19 cellular contexts compared by ENCODE assay signal in the genomic region with DNA sequence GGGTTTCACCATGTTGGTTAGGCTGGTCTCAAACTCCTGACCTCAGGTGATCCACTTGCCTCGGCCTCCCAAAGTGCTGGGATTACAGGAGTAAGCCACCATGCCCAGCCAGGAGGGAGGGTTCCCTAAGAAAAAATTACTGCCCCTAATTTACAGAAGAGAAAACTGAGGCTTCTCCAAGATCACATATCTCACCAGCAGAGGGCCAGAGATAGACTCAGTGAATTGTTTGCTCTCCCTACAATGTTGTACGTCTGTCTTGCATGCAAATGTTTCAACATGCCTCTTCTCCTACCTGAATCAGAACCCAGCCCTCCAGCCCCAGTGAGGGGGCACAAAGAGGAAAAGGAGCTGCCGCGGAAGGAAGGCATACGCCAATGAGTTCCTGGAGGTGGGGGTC. TPM values are rescaled to one million over a fixed set of nuclear protein-coding genes. Genes with fewer than 3 reads are reported as not detected.
DNase-seq lines count a peak whose midpoint lies in the region; TF ChIP-seq lines count a peak whose summit lies in the region.
"Had no signal": no experiment of that assay in that cellular context is flagged by ENCODE, and none has a peak within 500 bp of the region (broad histone marks: within the 10 kb centered on the region; RNA-seq: fewer than 3 reads in every experiment).

No MANE protein-coding gene starts in this region.

- H3K36me3 ChIP-seq in SU-DHL-6 (ENCODE audit: low read length) (no peaks in the 10 kb centered on the region), osteoblast (ENCODE audit: insufficient read depth, low read length) (no peaks in the 10 kb centered on the region), vagina (no peaks in the 10 kb centered on the region)
- H3K36me3 ChIP-seq: MG63, tibial nerve had no signal

- no peak for TF ChIP-seq POLR2A in vagina (IDR thresholded peaks at IDR 0.05)

- H2AFZ ChIP-seq in SU-DHL-6 (ENCODE audit: low read depth, low read length, severe bottlenecking) (no peak overlapping the region), osteoblast (ENCODE audit: low read length) (no peak overlapping the region)

- no peaks in the 10 kb centered on the region for H4K20me1 ChIP-seq in SU-DHL-6 (ENCODE audit: low read depth, low read length)
- no peaks in the 10 kb centered on the region for H4K20me1 ChIP-seq in osteoblast (ENCODE audit: insufficient read depth, low read length)

- H3K4me2 ChIP-seq in SU-DHL-6 (ENCODE audit: low read depth, low read length, poor library complexity, severe bottlenecking): no peak overlapping the region
- H3K4me2 ChIP-seq in osteoblast (ENCODE audit: insufficient read depth, low read length): no peak overlapping the region

- H3K27ac ChIP-seq in SU-DHL-6 (ENCODE audit: low read depth, low read length): no peak overlapping the region
- no peak overlapping the region for H3K27ac ChIP-seq in osteoblast (ENCODE audit: low read depth, low read length)
- H3K27ac ChIP-seq in vagina: no peak overlapping the region
- H3K27ac ChIP-seq: tibial nerve had no signal

- no peaks in the 10 kb centered on the region for H3F3A ChIP-seq in SU-DHL-6 (ENCODE audit: insufficient read depth)

- no peak overlapping the region for H3K9ac ChIP-seq in SU-DHL-6 (ENCODE audit: low read length)

- H3K4me3 ChIP-seq in GM12865 (ENCODE audit: low read depth, low read length) (no peak overlapping the region), HFF-Myc (replicated peaks; ENCODE audit: low read depth, low read length) (no peak overlapping the region), SU-DHL-6 (ENCODE audit: insufficient read depth, low read length, poor library complexity, severe bottlenecking) (no peak overlapping the region), osteoblast (ENCODE audit: insufficient read depth, low read length) (no peak overlapping the region), vagina (no peak overlapping the region)
- H3K4me3 ChIP-seq: MG63, tibial nerve had no signal

- intact Hi-C loops in vagina (cut with DNase I): no loop called here

- H3K79me2 ChIP-seq in SU-DHL-6 (ENCODE audit: insufficient read depth, low read length) (no peaks in the 10 kb centered on the region), osteoblast (ENCODE audit: insufficient read depth, low read length) (no peaks in the 10 kb centered on the region)

- TF ChIP-seq CTCF in GM12865 (IDR thresholded peaks at IDR 0.05; ENCODE audit: insufficient read depth, low read depth, low read length, missing control alignments) (peak; percentile 52), HFF-Myc (IDR thresholded peaks at IDR 0.05; ENCODE audit: low read depth, low read length, missing control alignments) (peak; percentile 10), SU-DHL-6 (IDR thresholded peaks at IDR 0.05; ENCODE audit: insufficient read depth, low read length, poor library complexity, severe bottlenecking) (peak; percentile 23), osteoblast (IDR thresholded peaks at IDR 0.05; ENCODE audit: extremely low read depth, low read depth, low read length) (no peak), vagina (IDR thresholded peaks at IDR 0.05) (no peak)

- DNase-seq in GM12865 (ENCODE audit: low read depth): peak; percentile 52
- no peak for DNase-seq in HFF-Myc (ENCODE audit: extremely low read depth, low read depth)
- DNase-seq in osteoblast (ENCODE audit: insufficient read length, low spot score, missing footprints): peak; percentile 39
- DNase-seq in NCI-H2171 treated with DMSO at 0.1 percent for 48 hours (lab: John Stamatoyannopoulos, UW): no peak
- DNase-seq in vagina (ENCODE audit: extremely low spot score in 2 of 2): no peak
- no peak for DNase-seq in ecto neural progenitor cell (ENCODE audit: low spot score)
- DNase-seq: activated CD4-positive, alpha-beta T cell treated with anti-CD3 and anti-CD28 coated beads, Interleukin-2, amount 10 ng/mL, durations not matched to agents 24 days and 14 days; activated naive CD8-positive, alpha-beta T cell treated with anti-CD3 and anti-CD28 coated beads, Interleukin-2, amount 50 U/mL, for 24 hours; AML-193; foreskin melanocyte; MG63; NCI-H187 treated with DMSO at 0.1 percent for 48 hours; NCI-H226; posterior cingulate gyrus; stimulated activated CD4-positive, alpha-beta T cell treated with anti-CD3 and anti-CD28 coated beads, Interleukin-2, amount 100 ng/mL, for 24 hours; stimulated activated naive CD8-positive, alpha-beta T cell treated with anti-CD3 and anti-CD28 coated beads, Interleukin-15, Interleukin-2, amounts not matched to agents 100 U/mL and 50 U/mL, for 24 hours; SW 1271 had no signal

- H3K9me2 ChIP-seq in SU-DHL-6 (replicated peaks; ENCODE audit: insufficient read depth, low read length): no peaks in the 10 kb centered on the region

- H3K9me3 ChIP-seq in SU-DHL-6 (ENCODE audit: insufficient read depth, low read length) (no peaks in the 10 kb centered on the region), osteoblast (ENCODE audit: low read depth, low read length) (no peaks in the 10 kb centered on the region), vagina (no peaks in the 10 kb centered on the region)
- H3K9me3 ChIP-seq: tibial nerve had no signal

- H3K27me3 ChIP-seq in SU-DHL-6 (ENCODE audit: low read length): no peaks in the 10 kb centered on the region
- peaks cover 8% of the 10 kb centered on the region for H3K27me3 ChIP-seq in osteoblast (ENCODE audit: insufficient read depth, low read length)
- no peaks in the 10 kb centered on the region for H3K27me3 ChIP-seq in vagina

- H3K4me1 ChIP-seq in osteoblast (ENCODE audit: insufficient read depth, low read length) (no peaks in the 10 kb centered on the region), vagina (peaks cover 10% of the 10 kb centered on the region)

RNA-seq across cellular contexts. Expression of a gene that starts 48.3 kb away (rescaled TPM):
- total RNA-seq in osteoblast: 125 and 130 TPM in 2 replicates
- total RNA-seq in vagina: 19.6 TPM

Comparison
In these comparisons a context has a peak if more than half of its experiments do, and no peak if none do; other contexts are left out.
1. DNase-seq: peak in GM12865 (single experiment) and osteoblast (single experiment); none in HFF-Myc (single experiment), NCI-H2171 treated with DMSO at 0.1 percent for 48 hours (single experiment), vagina (0 of 2) and ecto neural progenitor cell (single experiment).
2. CTCF ChIP-seq: peak in GM12865 (single experiment), HFF-Myc (single experiment) and SU-DHL-6 (single experiment); none in osteoblast (single experiment) and vagina (0 of 3).